Comparison of ENCODE assay signal across 19 cellular contexts in the genomic region with DNA sequence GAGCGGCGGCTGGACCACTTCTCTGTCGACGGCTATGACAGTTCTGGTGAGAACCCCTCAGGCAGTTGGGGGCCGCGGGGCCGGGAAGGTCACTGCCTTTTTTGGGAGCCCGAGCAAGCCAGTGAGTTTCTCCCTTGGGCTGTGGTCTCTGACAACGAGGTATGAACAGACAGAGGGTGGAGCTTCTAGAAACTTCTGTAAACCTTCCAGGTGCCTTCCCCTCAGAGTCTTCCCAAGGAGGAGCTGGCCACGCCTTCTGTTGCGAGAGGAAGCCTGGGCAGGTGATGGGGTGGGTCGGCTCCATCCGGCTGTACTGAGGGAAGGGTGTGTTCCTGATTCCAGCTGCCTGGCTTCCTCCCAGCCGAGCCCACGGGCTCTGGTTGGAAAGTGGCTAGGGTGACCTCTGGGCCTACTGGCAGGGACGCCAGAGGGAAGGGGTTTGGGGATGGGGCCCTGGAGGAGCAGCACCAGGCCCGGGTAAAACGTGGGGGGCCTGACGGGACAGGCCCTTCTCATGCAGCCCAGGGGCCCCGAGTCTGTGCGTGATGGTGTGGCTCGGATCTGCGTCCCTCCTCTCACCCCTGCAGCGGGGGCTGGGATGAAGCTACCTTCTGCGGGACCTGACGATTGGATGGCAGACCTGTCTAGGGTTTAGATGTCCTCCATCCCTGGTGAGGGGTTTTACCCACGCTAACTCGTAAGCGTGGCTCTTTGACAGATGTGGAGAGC.
DNase-seq lines count a peak whose midpoint lies in the region; ATAC-seq and TF ChIP-seq lines count a peak whose summit lies in the region.
"Had no signal": no experiment of that assay in that cellular context is flagged by ENCODE, and none has a peak within 500 bp of the region (broad histone marks: within the 10 kb centered on the region; RNA-seq: fewer than 3 reads in every experiment).

No MANE protein-coding gene starts in this region.

- H3K27ac ChIP-seq in SK-N-SH (ENCODE audit: low read depth in 2 of 2, low read length in 1 of 2) (no peak overlapping the region; a peak in 1 of 4 replicates), RWPE1 (no peak overlapping the region), spleen (no peak overlapping the region)
- H3K27ac ChIP-seq: 22Rv1, thyroid gland had no signal

- H3K27me3 ChIP-seq in SK-N-SH (ENCODE audit: insufficient read depth) (no peaks in the 10 kb centered on the region), spleen (replicated peaks in 1 of 7) (no peaks in the 10 kb centered on the region)
- H3K27me3 ChIP-seq: thyroid gland had no signal

- H3K9me2 ChIP-seq in SK-N-SH = no peaks in the 10 kb centered on the region

- H3K36me3 ChIP-seq in SK-N-SH (replicated peaks in 1 of 2; ENCODE audit: control insufficient read depth in 1 of 2, insufficient read depth in 2 of 2, low read length in 1 of 2) (no peaks in the 10 kb centered on the region), spleen (peaks cover 0 to 75% (median 0%) of the 10 kb centered on the region in 6 donors)

- no peak for ATAC-seq in SK-N-SH treated with all-trans-retinoic acid at 6 μM for 48 hours
- no peak for ATAC-seq in HG03045 (IDR thresholded peaks at IDR 0.05; ENCODE audit: unreplicated experiment)
- ATAC-seq: GM23338; HepG2; left lobe of liver; natural killer cell treated with Interleukin-12 subunit alpha and Interleukin-12 subunit beta and Interleukin-15 and Interleukin-18, amount 100 ng/mL, for 72 hours had no signal

- H3K4me1 ChIP-seq in SK-N-SH (ENCODE audit: control insufficient read depth in 1 of 2, insufficient read depth in 2 of 2, low read depth in 1 of 2, low read length in 1 of 2) (peaks cover 0 to 22% of the 10 kb centered on the region in 2 experiments; a peak in 1 of 4 replicates), spleen (no peaks in the 10 kb centered on the region)
- H3K4me1 ChIP-seq: thyroid gland had no signal

- no peaks in the 10 kb centered on the region for H4K20me1 ChIP-seq in SK-N-SH (ENCODE audit: insufficient read depth)

- 73% methylated on average over 10 of the region's 29 CpGs for WGBS in SK-N-SH (ENCODE audit: low lambda C conversion rate)
- 83 to 88% (median 87%) methylated on average over 24 to 29 of the region's 29 CpGs for WGBS in spleen, 5 donors

- intact Hi-C loops in spleen (cut with DNase I; ENCODE audit: low total_unique reads) = no loop called here

- H3F3A ChIP-seq in SK-N-SH (replicated peaks; ENCODE audit: insufficient read depth) = no peaks in the 10 kb centered on the region

- H3K4me3 ChIP-seq in SK-N-SH (ENCODE audit: low read depth in 2 of 2, low read length in 1 of 2) (no peak overlapping the region), spleen (no peak overlapping the region)
- H3K4me3 ChIP-seq: GM23338, thyroid gland had no signal

- H2AFZ ChIP-seq in SK-N-SH (ENCODE audit: low read depth) = no peak overlapping the region
- H2AFZ ChIP-seq: GM23338 had no signal

- TF ChIP-seq EP300 in SK-N-SH (IDR thresholded peaks at IDR 0.05; ENCODE audit: borderline replicate concordance in 1 of 2, low read depth in 1 of 2, low read length in 1 of 2) = no peak

- no peak overlapping the region for H3K9ac ChIP-seq in SK-N-SH

- POLR2A ChIA-PET in SK-N-SH (lab: Yijun Ruan, JAX) (interaction anchor here (0.6 to 1.0 kb wide), 3 partner anchors 22 to 111 kb away, joined by 3 to 5 read pairs (median 4); partner anchors contain the start of gene KCNQ1OT1), RWPE1 (lab: Yijun Ruan, JAX; ENCODE audit: low non-redundant PET) (no interaction called here)

- no peak for TF ChIP-seq CTCF in SK-N-SH (IDR thresholded peaks at IDR 0.05)
- no peak for TF ChIP-seq CTCF in RWPE1 (conservative IDR thresholded peaks at IDR 0.05; ENCODE audit: low read depth)
- no peak for TF ChIP-seq CTCF in spleen (IDR thresholded peaks at IDR 0.05 in 8 of 11, conservative IDR thresholded peaks at IDR 0.05 in 3 of 11)

- H3K4me2 ChIP-seq in SK-N-SH = no peak overlapping the region
- H3K4me2 ChIP-seq: GM23338 had no signal

- CTCF ChIA-PET in SK-N-SH (lab: Yijun Ruan, JAX) (interaction anchor here (1.1 to 1.5 kb wide), 3 partner anchors 27 to 300 kb away, joined by 3 to 5 read pairs (median 3); partner anchors contain the start of gene CDKN1C), RWPE1 (lab: Yijun Ruan, JAX) (interaction anchor here (0.6 kb wide), 1 partner anchor 161 kb away, joined by 3 read pairs; no protein-coding TSS in a partner anchor)

- TF ChIP-seq POLR2A in spleen (IDR thresholded peaks at IDR 0.05) = no peak

- no peak for TF ChIP-seq RAD21 in SK-N-SH (IDR thresholded peaks at IDR 0.05; ENCODE audit: low read length)

- no peaks in the 10 kb centered on the region for H3K79me2 ChIP-seq in SK-N-SH (ENCODE audit: insufficient read depth)

- DNase-seq in SK-N-SH (peak; percentile 10), RWPE1 (ENCODE audit: low spot score) (peak; percentile 20), iPS-NIHi7 (ENCODE audit: extremely low spot score) (peak; percentile 12), spleen (peak; percentile 63), NCI-H2227 (lab: John Stamatoyannopoulos, UW; ENCODE audit: unreplicated experiment) (no peak), NCI-H187 treated with DMSO at 0.1 percent for 48 hours (lab: John Stamatoyannopoulos, UW) (no peak)
- DNase-seq: activated naive CD4-positive, alpha-beta T cell treated with anti-CD3 and anti-CD28 coated beads, Interleukin-2, amount 10 ng/mL, durations not matched to agents 7 days and 5 days; DMS79 treated with DMSO at 0.1 percent for 48 hours; effector CD8-positive, alpha-beta T cell; MM.1S; NCI-H82 had no signal

- H3K9me3 ChIP-seq in SK-N-SH = no peaks in the 10 kb centered on the region
- H3K9me3 ChIP-seq in spleen = peaks cover 0 to 6% (median 0%) of the 10 kb centered on the region in 8 donors
- H3K9me3 ChIP-seq: thyroid gland had no signal

TF ChIP-seq in SK-N-SH, 30 proteins besides CTCF, POLR2A, EP300 and RAD21 (continues in another document):
- TF ChIP-seq REST (IDR thresholded peaks at IDR 0.05; ENCODE audit: low read depth, low read length) = no peak
- TF ChIP-seq CHD2 (IDR thresholded peaks at IDR 0.05; ENCODE audit: low read length, partially characterized antibody) = no peak
- TF ChIP-seq YY1 (IDR thresholded peaks at IDR 0.05; ENCODE audit: low read depth) = no peak
- TF ChIP-seq SIN3A (IDR thresholded peaks at IDR 0.05; ENCODE audit: borderline replicate concordance, low read depth, low read length) = no peak

TF ChIP-seq in SK-N-SH treated with all-trans-retinoic acid at 6 μM for 48 hours, 23 proteins besides CTCF, POLR2A, EP300 and RAD21 (continues in another document):
- TF ChIP-seq OSR1 (CRISPR knock-in tag; IDR thresholded peaks at IDR 0.05) (no peak), ZC3H10 (CRISPR knock-in tag; IDR thresholded peaks at IDR 0.05) (no peak), GLIS3 (CRISPR knock-in tag; IDR thresholded peaks at IDR 0.05) (no peak), ISL1 (CRISPR knock-in tag; IDR thresholded peaks at IDR 0.05) (no peak), PATZ1 (CRISPR knock-in tag; IDR thresholded peaks at IDR 0.05; ENCODE audit: borderline replicate concordance) (no peak), TOX (CRISPR knock-in tag; IDR thresholded peaks at IDR 0.05; ENCODE audit: borderline replicate concordance) (no peak), ESRRG (CRISPR knock-in tag; IDR thresholded peaks at IDR 0.05) (no peak), PPARA (CRISPR knock-in tag; IDR thresholded peaks at IDR 0.05; ENCODE audit: borderline replicate concordance) (no peak), BACH2 (CRISPR knock-in tag; IDR thresholded peaks at IDR 0.05; ENCODE audit: borderline replicate concordance) (no peak)
- TF ChIP-seq, protein P1, sequence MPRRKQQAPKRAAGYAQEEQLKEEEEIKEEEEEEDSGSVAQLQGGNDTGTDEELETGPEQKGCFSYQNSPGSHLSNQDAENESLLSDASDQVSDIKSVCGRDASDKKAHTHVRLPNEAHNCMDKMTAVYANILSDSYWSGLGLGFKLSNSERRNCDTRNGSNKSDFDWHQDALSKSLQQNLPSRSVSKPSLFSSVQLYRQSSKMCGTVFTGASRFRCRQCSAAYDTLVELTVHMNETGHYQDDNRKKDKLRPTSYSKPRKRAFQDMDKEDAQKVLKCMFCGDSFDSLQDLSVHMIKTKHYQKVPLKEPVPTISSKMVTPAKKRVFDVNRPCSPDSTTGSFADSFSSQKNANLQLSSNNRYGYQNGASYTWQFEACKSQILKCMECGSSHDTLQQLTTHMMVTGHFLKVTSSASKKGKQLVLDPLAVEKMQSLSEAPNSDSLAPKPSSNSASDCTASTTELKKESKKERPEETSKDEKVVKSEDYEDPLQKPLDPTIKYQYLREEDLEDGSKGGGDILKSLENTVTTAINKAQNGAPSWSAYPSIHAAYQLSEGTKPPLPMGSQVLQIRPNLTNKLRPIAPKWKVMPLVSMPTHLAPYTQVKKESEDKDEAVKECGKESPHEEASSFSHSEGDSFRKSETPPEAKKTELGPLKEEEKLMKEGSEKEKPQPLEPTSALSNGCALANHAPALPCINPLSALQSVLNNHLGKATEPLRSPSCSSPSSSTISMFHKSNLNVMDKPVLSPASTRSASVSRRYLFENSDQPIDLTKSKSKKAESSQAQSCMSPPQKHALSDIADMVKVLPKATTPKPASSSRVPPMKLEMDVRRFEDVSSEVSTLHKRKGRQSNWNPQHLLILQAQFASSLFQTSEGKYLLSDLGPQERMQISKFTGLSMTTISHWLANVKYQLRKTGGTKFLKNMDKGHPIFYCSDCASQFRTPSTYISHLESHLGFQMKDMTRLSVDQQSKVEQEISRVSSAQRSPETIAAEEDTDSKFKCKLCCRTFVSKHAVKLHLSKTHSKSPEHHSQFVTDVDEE (CRISPR knock-in tag; IDR thresholded peaks at IDR 0.05) = no peak

Comparison
In these comparisons a context has a peak if more than half of its experiments do, and no peak if none do; other contexts are left out.
1. DNase-seq: peak in SK-N-SH (single experiment), RWPE1 (single experiment), iPS-NIHi7 (single experiment) and spleen (single experiment); none in NCI-H2227 (single experiment) and NCI-H187 treated with DMSO at 0.1 percent for 48 hours (single experiment).